In genomic region chr5:140664353-140665119, GRCh38 we compare ENCODE assay signal across 1 cellular context.
TF ChIP-seq lines count a peak whose summit lies in the region.

Gene WDR55, plus strand, starts transcription at chr5:140664904. Its CDS starts 9 bp downstream, at chr5:140664913.

TF ChIP-seq in WTC11, 78 proteins besides CTCF, POLR2A, EP300 and RAD21 (continued from another document):
- no peak for TF ChIP-seq ZNF138 (CRISPR knock-in tag; conservative IDR thresholded peaks at IDR 0.05)
- TF ChIP-seq ATF6 (CRISPR knock-in tag; IDR thresholded peaks at IDR 0.05): no peak
- TF ChIP-seq ZBTB43 (CRISPR knock-in tag; IDR thresholded peaks at IDR 0.05): no peak
- TF ChIP-seq CDX4 (CRISPR knock-in tag; IDR thresholded peaks at IDR 0.05; ENCODE audit: borderline replicate concordance): no peak
- TF ChIP-seq MYBL2 (CRISPR knock-in tag; IDR thresholded peaks at IDR 0.05): no peak
- no peak for TF ChIP-seq NR2C2 (CRISPR knock-in tag; IDR thresholded peaks at IDR 0.05)
- TF ChIP-seq E2F5 (CRISPR knock-in tag; IDR thresholded peaks at IDR 0.05): no peak
- TF ChIP-seq ZNF281 (CRISPR knock-in tag; IDR thresholded peaks at IDR 0.05): no peak
- TF ChIP-seq ATF1 (CRISPR knock-in tag; IDR thresholded peaks at IDR 0.05): no peak
- TF ChIP-seq TCF7 (CRISPR knock-in tag; IDR thresholded peaks at IDR 0.05; ENCODE audit: low read depth): no peak
- peak; percentile 35 for TF ChIP-seq GABPB1 (CRISPR knock-in tag; IDR thresholded peaks at IDR 0.05)
- TF ChIP-seq OVOL2 (CRISPR knock-in tag; IDR thresholded peaks at IDR 0.05; ENCODE audit: borderline replicate concordance): no peak
- no peak for TF ChIP-seq NFATC4 (CRISPR knock-in tag; IDR thresholded peaks at IDR 0.05)
- no peak for TF ChIP-seq ZNF532 (CRISPR knock-in tag; IDR thresholded peaks at IDR 0.05; ENCODE audit: borderline replicate concordance)
- no peak for TF ChIP-seq ZNF263 (CRISPR knock-in tag; IDR thresholded peaks at IDR 0.05; ENCODE audit: low read depth)
- TF ChIP-seq E2F1 (CRISPR knock-in tag; IDR thresholded peaks at IDR 0.05): no peak
- 0 out of 2 replicates have a peak, but pooled peaks have one; percentile 50 for TF ChIP-seq ESRRA (CRISPR knock-in tag; IDR thresholded peaks at IDR 0.05; ENCODE audit: borderline replicate concordance)
- TF ChIP-seq ATF2 (CRISPR knock-in tag; IDR thresholded peaks at IDR 0.05; ENCODE audit: borderline replicate concordance, low read depth): no peak
- TF ChIP-seq ETV6 (CRISPR knock-in tag; IDR thresholded peaks at IDR 0.05): peak; percentile 98
- TF ChIP-seq NR3C1 (CRISPR knock-in tag; conservative IDR thresholded peaks at IDR 0.05; ENCODE audit: low read depth): no peak
- peak; percentile 19; the same call in 1 of the 2 replicates for TF ChIP-seq JUN (CRISPR knock-in tag; IDR thresholded peaks at IDR 0.05)
- no peak for TF ChIP-seq HMGA2 (CRISPR knock-in tag; IDR thresholded peaks at IDR 0.05)
- no peak for TF ChIP-seq ZNF219 (CRISPR knock-in tag; IDR thresholded peaks at IDR 0.05; ENCODE audit: borderline replicate concordance)
- no peak for TF ChIP-seq MXD4 (CRISPR knock-in tag; IDR thresholded peaks at IDR 0.05; ENCODE audit: borderline replicate concordance)
- peak; percentile 21; the same call in 1 of the 2 replicates for TF ChIP-seq HMGXB4 (CRISPR knock-in tag; IDR thresholded peaks at IDR 0.05)
- TF ChIP-seq ERG (CRISPR knock-in tag; IDR thresholded peaks at IDR 0.05): no peak
